In genomic region chr7:151349507-151349853, GRCh38 we compare ENCODE assay signal across 7 cellular contexts. TPM values are rescaled to one million over a fixed set of nuclear protein-coding genes. Genes with fewer than 3 reads are reported as not detected.
A peak's percentile ranks its signal among the peaks of the same experiment; 100 is the strongest.
DNase-seq lines count a peak whose midpoint lies in the region; ATAC-seq, FAIRE-seq and TF ChIP-seq lines count a peak whose summit lies in the region.

No MANE protein-coding gene starts in this region.

- no peaks in the 10 kb centered on the region for H4K20me1 ChIP-seq in GM12878 (ENCODE audit: control insufficient read depth, insufficient read depth)

- peak overlapping the region; percentile 94 for H3K27ac ChIP-seq in GM12878 (ENCODE audit: control insufficient read depth, insufficient read depth)
- H3K27ac ChIP-seq in sigmoid colon, result peak overlapping the region; percentile 48 to 68 (median 62)
- no peak overlapping the region for H3K27ac ChIP-seq in substantia nigra (ENCODE audit: low read depth, low read length, poor library complexity, severe bottlenecking)

- TF ChIP-seq RAD21 in GM12878 (IDR thresholded peaks at IDR 0.05; ENCODE audit: insufficient read depth, low read depth, low read length), result no peak

- TF ChIP-seq EP300 in GM12878 (IDR thresholded peaks at IDR 0.05; ENCODE audit: borderline replicate concordance in 1 of 2, control insufficient read depth in 1 of 2, low read depth in 2 of 2, low read length in 2 of 2) (no peak), sigmoid colon (IDR thresholded peaks at IDR 0.05) (no peak)

- BruUV-seq in GM12878 (replicated peaks; lab: Mats Ljungman, UMichigan), result TSS peak; percentile 98

- TF ChIP-seq CTCF in GM12878 (IDR thresholded peaks at IDR 0.05 in 2 of 3, conservative IDR thresholded peaks at IDR 0.05 in 1 of 3; ENCODE audit: control insufficient read depth in 2 of 3, extremely low read depth in 1 of 3, insufficient read depth in 1 of 3, low read depth in 3 of 3, low read length in 3 of 3) (no peak), sigmoid colon (IDR thresholded peaks at IDR 0.05) (no peak)

- no peak for FAIRE-seq in GM12878 (lab: Jason Lieb, UNC)

- intact Hi-C loops in GM12878 (cut with micrococcal nuclease; ENCODE audit: unreplicated experiment), result no loop called here
- intact Hi-C loops in sigmoid colon (cut with DNase I), result no loop called here

- POLR2A ChIA-PET in GM12878 (lab: Charles Lee), result interaction anchor here (1.6 kb wide), 1 partner anchor 34 kb away, joined by 11 read pairs; no protein-coding TSS in a partner anchor

- H3K4me3 ChIP-seq in GM12878, result peak overlapping the region; percentile 57; the same call in 1 of the 2 replicates
- peak overlapping the region in 1 of 4 donors; percentile 34 for H3K4me3 ChIP-seq in sigmoid colon

- 0% methylated on average over 5 of the region's 5 CpGs for WGBS in GM12878 (ENCODE audit: insufficient coverage, insufficient replicate concordance, low lambda C conversion rate, missing lambda C conversion rate)
- WGBS in sigmoid colon, 2 donors, result 30 to 39% methylated on average over 5 of the region's 5 CpGs

- no peak for DNase-seq in GM12878 (ENCODE audit: low read depth, low spot score)
- DNase-seq in sigmoid colon, result no peak
- DNase-seq in putamen (ENCODE audit: low spot score), result no peak
- no peak for DNase-seq in substantia nigra (lab: John Stamatoyannopoulos, UW)
- no peak for DNase-seq in NCI-H774 (lab: John Stamatoyannopoulos, UW)

- in situ Hi-C loops in GM12878 (cut with MboI), result no loop called here

- H3K36me3 ChIP-seq in GM12878 (ENCODE audit: control insufficient read depth in 2 of 2, insufficient read depth in 2 of 2, low read length in 1 of 2) (peaks cover 6 to 27% of the 10 kb centered on the region in 2 experiments), sigmoid colon (peaks cover 16 to 90% (median 35%) of the 10 kb centered on the region in 4 donors)

- H2AFZ ChIP-seq in GM12878 (ENCODE audit: control insufficient read depth, low read depth, low read length), result peak overlapping the region; percentile 29; the same call in 1 of the 2 replicates

- ATAC-seq in GM19438 (IDR thresholded peaks at IDR 0.05; ENCODE audit: low read depth, unreplicated experiment), result peak; percentile 41
- ATAC-seq in HG03064 (IDR thresholded peaks at IDR 0.05; ENCODE audit: low read depth, unreplicated experiment), result peak; percentile 37
- ATAC-seq in GM12878, result peak; percentile 72

- peak overlapping the region; percentile 97 for H3K4me2 ChIP-seq in GM12878 (ENCODE audit: control insufficient read depth, insufficient read depth)

- H3K4me1 ChIP-seq in GM12878 (ENCODE audit: control insufficient read depth, insufficient read depth, low read length) (peaks cover 37% of the 10 kb centered on the region), sigmoid colon (peaks cover 0 to 18% (median 2%) of the 10 kb centered on the region in 4 donors)

- H3K9ac ChIP-seq in GM12878 (ENCODE audit: control insufficient read depth, insufficient read depth, low read length), result peak overlapping the region; percentile 54

- CTCF ChIA-PET in GM12878 (lab: Yijun Ruan, JAX), result interaction anchor here (0.6 to 11.9 kb wide), 8 partner anchors 8 to 122 kb away, joined by 3 to 252 read pairs (median 14); partner anchors contain the start of genes ABCF2 and NUB1

- TF ChIP-seq POLR2A in GM12878 (IDR thresholded peaks at IDR 0.05; ENCODE audit: low read depth, low read length) (no peak), sigmoid colon (IDR thresholded peaks at IDR 0.05) (no peak)

- RAD21 ChIA-PET in GM12878 (lab: Charles Lee; ENCODE audit: unreplicated experiment), result interaction anchor here (1.0 to 5.2 kb wide), 4 partner anchors 10 to 282 kb away, joined by 3 to 104 read pairs (median 4); no protein-coding TSS in a partner anchor

- H3K27me3 ChIP-seq in GM12878 (replicated peaks in 1 of 2; ENCODE audit: control insufficient read depth in 2 of 2, insufficient read depth in 2 of 2, low read length in 1 of 2) (no peaks in the 10 kb centered on the region), sigmoid colon (no peaks in the 10 kb centered on the region)

- SMC1A ChIA-PET in GM12878 (lab: Charles Lee; ENCODE audit: uncharacterized antibody, unreplicated experiment), result interaction anchor here (0.8 to 7.6 kb wide), 6 partner anchors 8 to 284 kb away, joined by 3 to 152 read pairs (median 4); partner anchors contain the start of gene NUB1

- H3K79me2 ChIP-seq in GM12878 (ENCODE audit: control insufficient read depth, insufficient read depth, low read length), result peaks cover 24% of the 10 kb centered on the region

- H3K9me3 ChIP-seq in GM12878 (replicated peaks; ENCODE audit: control insufficient read depth, insufficient read depth, low read length) (no peaks in the 10 kb centered on the region; the same call in 2 of the 3 replicates), sigmoid colon (no peaks in the 10 kb centered on the region)

TF ChIP-seq in GM12878, 131 proteins besides CTCF, POLR2A, EP300 and RAD21 (continues in another document):
- TF ChIP-seq ATF2 (IDR thresholded peaks at IDR 0.05; ENCODE audit: low read length) (no peak), TARDBP (IDR thresholded peaks at IDR 0.05; ENCODE audit: borderline replicate concordance) (no peak), ZNF687 (IDR thresholded peaks at IDR 0.05) (0 out of 2 replicates have a peak, but pooled peaks have one; percentile 21), MTA3 (IDR thresholded peaks at IDR 0.05; ENCODE audit: borderline replicate concordance, low read length) (0 out of 2 replicates have a peak, but pooled peaks have one; percentile 57)

RNA-seq across cellular contexts. Expression of gene NUB1, which starts 7.9 kb away (rescaled TPM):
- total RNA-seq in GM12878 (2013; cell fraction: nucleolus; rRNA removed), result 88.2 and 88.7 TPM in 2 replicates
- 42.3 and 49.5 TPM in 2 replicates for total RNA-seq in GM12878 (2014; rRNA removed)
- total RNA-seq in GM12878 (2014; rRNA removed; fragmentation: Illumina TruSeq; extraction: Trizol), result 64.0 and 65.6 TPM in 2 replicates
- 37.1 and 37.5 TPM in 2 replicates for total RNA-seq in GM12878 (2021)
- 26.5 TPM for polyA plus RNA-seq in GM12878 (2011; ENCODE audit: low read depth)
- polyA plus RNA-seq in GM12878 (2011; rRNA removed), result 58.0 and 106 TPM in 2 replicates
- polyA plus RNA-seq in GM12878 (2011; cell fraction: cytosol; rRNA removed), result 36.1 and 36.7 TPM in 2 replicates
- 49.8 and 60.9 TPM in 2 replicates for polyA plus RNA-seq in GM12878 (2011; cell fraction: nucleus; rRNA removed)
- polyA plus RNA-seq in GM12878 (2012), result 36.2 and 57.3 TPM in 2 replicates
- polyA plus RNA-seq in GM12878 (2014; fragmentation: Illumina TruSeq; extraction: Trizol), result 102 and 177 TPM in 2 replicates
- polyA plus RNA-seq in GM12878 (2014; fragmentation: Nextera tagmentation; extraction: Ambion mirVana), result 10 to 100 TPM; 24.1 to 28.8 TPM
- polyA plus RNA-seq in GM12878 (2014; rRNA removed), result 37.4 and 49.1 TPM in 2 replicates
- polyA plus RNA-seq in GM12878 (2016; fragmentation: Nextera tagmentation; extraction: Ambion mirVana), result 10 to 100 TPM; 48.9 to 54.4 TPM
- polyA minus RNA-seq in GM12878 (2011; rRNA and poly(A)+ RNA removed), result 31.6 and 38.5 TPM in 2 replicates
- polyA minus RNA-seq in GM12878 (2011; cell fraction: cytosol; rRNA and poly(A)+ RNA removed), result 12.8 and 16.1 TPM in 2 replicates
- 16.8 and 26.8 TPM in 2 replicates for polyA minus RNA-seq in GM12878 (2011; cell fraction: nucleus; rRNA and poly(A)+ RNA removed)
- total RNA-seq in sigmoid colon, result 10 to 100 TPM; 49.8 to 73.8 (median 64.5) TPM
- polyA plus RNA-seq in sigmoid colon, result 10 to 100 TPM; 36.6 to 50.1 (median 43.2) TPM
